In the genomic region with DNA sequence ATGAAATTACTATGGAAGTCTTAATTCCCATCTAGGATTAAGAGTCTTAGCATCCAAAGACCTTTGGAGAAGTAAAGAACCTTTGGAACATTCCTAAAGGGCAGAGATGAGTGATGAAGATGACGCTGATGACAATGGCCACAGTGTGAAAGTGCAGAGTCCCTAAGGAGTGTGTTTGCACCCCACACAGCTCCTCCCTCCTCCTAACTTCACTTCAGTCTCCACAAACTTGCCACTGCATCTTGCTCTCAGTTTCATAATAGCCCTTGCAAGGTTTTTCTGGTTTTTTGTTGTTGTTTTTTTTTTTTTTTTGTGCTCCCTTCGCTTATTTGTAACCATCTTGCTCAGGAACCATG, we compare ENCODE assay signal across 20 cellular contexts.
DNase-seq lines count a peak whose midpoint lies in the region; ATAC-seq, FAIRE-seq and TF ChIP-seq lines count a peak whose summit lies in the region.
"Had no signal": no experiment of that assay in that cellular context is flagged by ENCODE, and none has a peak within 500 bp of the region (broad histone marks: within the 10 kb centered on the region; RNA-seq: fewer than 3 reads in every experiment).

No MANE protein-coding gene starts in this region.

- FAIRE-seq in GM18507 (lab: Jason Lieb, UNC) = peak; percentile 53

- WGBS in right lobe of liver (ENCODE audit: insufficient coverage, low coverage, low lambda C conversion rate, missing lambda C conversion rate) = 60% methylated on average over 2 of the region's 2 CpGs

- H3K36me3 ChIP-seq in right lobe of liver = no peaks in the 10 kb centered on the region
- H3K36me3 ChIP-seq in right atrium auricular region = no peaks in the 10 kb centered on the region
- H3K36me3 ChIP-seq in uterus = no peaks in the 10 kb centered on the region
- H3K36me3 ChIP-seq: cardiac muscle cell, HAP-1, lower lobe of right lung had no signal

- H3K9me3 ChIP-seq in right lobe of liver = no peaks in the 10 kb centered on the region
- H3K9me3 ChIP-seq in right atrium auricular region = no peaks in the 10 kb centered on the region
- no peaks in the 10 kb centered on the region for H3K9me3 ChIP-seq in uterus
- H3K9me3 ChIP-seq: HAP-1, lower lobe of right lung had no signal

- TF ChIP-seq POLR2A in right lobe of liver (IDR thresholded peaks at IDR 0.05) (no peak), uterus (IDR thresholded peaks at IDR 0.05) (no peak)

- ATAC-seq in GM21786 (IDR thresholded peaks at IDR 0.05; ENCODE audit: unreplicated experiment) (peak; percentile 85), HG03571 (IDR thresholded peaks at IDR 0.05; ENCODE audit: unreplicated experiment) (peak; percentile 61), right lobe of liver (peak in 1 of 4 donors; percentile 3)
- ATAC-seq: activated CD4-positive, alpha-beta T cell treated with anti-CD3 and anti-CD28 coated beads for 36 hours; esophagus mucosa; stimulated activated naive CD8-positive, alpha-beta T cell treated with anti-CD3 and anti-CD28 coated beads, Interleukin-15, amount 100 ng/mL, for 72 hours had no signal

- H3K4me3 ChIP-seq in right lobe of liver (no peak overlapping the region), right atrium auricular region (no peak overlapping the region), uterus (no peak overlapping the region)
- H3K4me3 ChIP-seq: cardiac muscle cell, HAP-1, lower lobe of right lung had no signal

- H3K27ac ChIP-seq in right lobe of liver (peak overlapping the region; percentile 54 to 87 (median 58)), right atrium auricular region (no peak overlapping the region), uterus (no peak overlapping the region)
- H3K27ac ChIP-seq: cardiac muscle cell, lower lobe of right lung had no signal

- H3K4me1 ChIP-seq in right lobe of liver (peaks cover 0 to 27% (median 12%) of the 10 kb centered on the region in 4 donors), right atrium auricular region (peaks cover 0 to 17% of the 10 kb centered on the region in 2 donors), uterus (no peaks in the 10 kb centered on the region)
- H3K4me1 ChIP-seq: HAP-1 had no signal

- DNase-seq in GM18507 (ENCODE audit: extremely low spot score, insufficient read length, low read depth) (no peak), right lobe of liver (no peak), right atrium auricular region (ENCODE audit: low spot score) (no peak), SKM-1 (lab: John Stamatoyannopoulos, UW; ENCODE audit: unreplicated experiment) (no peak), uterus (no peak), HCEC 1CT (no peak)
- DNase-seq: activated CD4-positive, alpha-beta T cell treated with anti-CD3 and anti-CD28 coated beads for 36 hours; IMR-90; MM.1S; NCI-H345; NK-92 treated with Interleukin-12 subunit alpha and Interleukin-12 subunit beta, amount 100 ng/mL, for 24 hours; occipital lobe; stimulated activated naive CD8-positive, alpha-beta T cell treated with anti-CD3 and anti-CD28 coated beads, Interleukin-15, amount 100 ng/mL, for 72 hours; SW 1271 had no signal

- TF ChIP-seq CTCF in right lobe of liver (IDR thresholded peaks at IDR 0.05) (no peak), right atrium auricular region (IDR thresholded peaks at IDR 0.05) (no peak), uterus (IDR thresholded peaks at IDR 0.05) (no peak)

- intact Hi-C loops in right lobe of liver (cut with DNase I) = no loop called here
- intact Hi-C loops in uterus (cut with DNase I; ENCODE audit: low total_unique reads) = no loop called here

- H3K27me3 ChIP-seq in right lobe of liver (no peaks in the 10 kb centered on the region), right atrium auricular region (no peaks in the 10 kb centered on the region), uterus (no peaks in the 10 kb centered on the region)
- H3K27me3 ChIP-seq: cardiac muscle cell had no signal

Comparison
In these comparisons a context has a peak if more than half of its experiments do, and no peak if none do; other contexts are left out.
1. H3K27ac ChIP-seq: peak in right lobe of liver (3 of 3); none in right atrium auricular region (0 of 2) and uterus (0 of 2).